Comparison of ENCODE assay signal across 1 cellular context in the genomic region with DNA sequence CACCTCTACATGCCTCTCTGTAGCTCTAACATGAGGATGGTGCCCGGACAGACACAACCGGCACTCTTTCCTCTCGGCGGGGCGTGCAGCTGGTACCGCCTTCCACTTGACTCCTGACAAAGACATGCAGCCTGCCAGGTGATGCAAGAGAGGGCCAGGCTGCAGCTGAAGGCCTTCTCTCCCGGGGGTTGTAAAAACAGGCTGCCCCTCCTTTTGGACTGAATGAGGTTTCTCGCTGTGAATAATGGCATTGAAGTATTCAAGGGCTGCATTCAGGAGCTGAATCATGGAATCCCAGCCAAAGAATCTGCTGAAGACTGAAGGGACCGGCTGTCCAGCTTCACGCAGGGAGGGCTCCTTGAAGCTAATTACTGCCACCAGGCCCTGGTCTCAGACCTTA.
TF ChIP-seq lines count a peak whose summit lies in the region.

No MANE protein-coding gene starts in this region.

TF ChIP-seq in HEK293, 187 proteins besides CTCF, POLR2A, EP300 and RAD21 (continued from another document and continues in another):
- TF ChIP-seq, protein P1, sequence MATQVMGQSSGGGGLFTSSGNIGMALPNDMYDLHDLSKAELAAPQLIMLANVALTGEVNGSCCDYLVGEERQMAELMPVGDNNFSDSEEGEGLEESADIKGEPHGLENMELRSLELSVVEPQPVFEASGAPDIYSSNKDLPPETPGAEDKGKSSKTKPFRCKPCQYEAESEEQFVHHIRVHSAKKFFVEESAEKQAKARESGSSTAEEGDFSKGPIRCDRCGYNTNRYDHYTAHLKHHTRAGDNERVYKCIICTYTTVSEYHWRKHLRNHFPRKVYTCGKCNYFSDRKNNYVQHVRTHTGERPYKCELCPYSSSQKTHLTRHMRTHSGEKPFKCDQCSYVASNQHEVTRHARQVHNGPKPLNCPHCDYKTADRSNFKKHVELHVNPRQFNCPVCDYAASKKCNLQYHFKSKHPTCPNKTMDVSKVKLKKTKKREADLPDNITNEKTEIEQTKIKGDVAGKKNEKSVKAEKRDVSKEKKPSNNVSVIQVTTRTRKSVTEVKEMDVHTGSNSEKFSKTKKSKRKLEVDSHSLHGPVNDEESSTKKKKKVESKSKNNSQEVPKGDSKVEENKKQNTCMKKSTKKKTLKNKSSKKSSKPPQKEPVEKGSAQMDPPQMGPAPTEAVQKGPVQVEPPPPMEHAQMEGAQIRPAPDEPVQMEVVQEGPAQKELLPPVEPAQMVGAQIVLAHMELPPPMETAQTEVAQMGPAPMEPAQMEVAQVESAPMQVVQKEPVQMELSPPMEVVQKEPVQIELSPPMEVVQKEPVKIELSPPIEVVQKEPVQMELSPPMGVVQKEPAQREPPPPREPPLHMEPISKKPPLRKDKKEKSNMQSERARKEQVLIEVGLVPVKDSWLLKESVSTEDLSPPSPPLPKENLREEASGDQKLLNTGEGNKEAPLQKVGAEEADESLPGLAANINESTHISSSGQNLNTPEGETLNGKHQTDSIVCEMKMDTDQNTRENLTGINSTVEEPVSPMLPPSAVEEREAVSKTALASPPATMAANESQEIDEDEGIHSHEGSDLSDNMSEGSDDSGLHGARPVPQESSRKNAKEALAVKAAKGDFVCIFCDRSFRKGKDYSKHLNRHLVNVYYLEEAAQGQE (tag by site-specific recombination; IDR thresholded peaks at IDR 0.05) = peak; percentile 46; the same call in 1 of the 2 replicates
- TF ChIP-seq, protein P2, sequence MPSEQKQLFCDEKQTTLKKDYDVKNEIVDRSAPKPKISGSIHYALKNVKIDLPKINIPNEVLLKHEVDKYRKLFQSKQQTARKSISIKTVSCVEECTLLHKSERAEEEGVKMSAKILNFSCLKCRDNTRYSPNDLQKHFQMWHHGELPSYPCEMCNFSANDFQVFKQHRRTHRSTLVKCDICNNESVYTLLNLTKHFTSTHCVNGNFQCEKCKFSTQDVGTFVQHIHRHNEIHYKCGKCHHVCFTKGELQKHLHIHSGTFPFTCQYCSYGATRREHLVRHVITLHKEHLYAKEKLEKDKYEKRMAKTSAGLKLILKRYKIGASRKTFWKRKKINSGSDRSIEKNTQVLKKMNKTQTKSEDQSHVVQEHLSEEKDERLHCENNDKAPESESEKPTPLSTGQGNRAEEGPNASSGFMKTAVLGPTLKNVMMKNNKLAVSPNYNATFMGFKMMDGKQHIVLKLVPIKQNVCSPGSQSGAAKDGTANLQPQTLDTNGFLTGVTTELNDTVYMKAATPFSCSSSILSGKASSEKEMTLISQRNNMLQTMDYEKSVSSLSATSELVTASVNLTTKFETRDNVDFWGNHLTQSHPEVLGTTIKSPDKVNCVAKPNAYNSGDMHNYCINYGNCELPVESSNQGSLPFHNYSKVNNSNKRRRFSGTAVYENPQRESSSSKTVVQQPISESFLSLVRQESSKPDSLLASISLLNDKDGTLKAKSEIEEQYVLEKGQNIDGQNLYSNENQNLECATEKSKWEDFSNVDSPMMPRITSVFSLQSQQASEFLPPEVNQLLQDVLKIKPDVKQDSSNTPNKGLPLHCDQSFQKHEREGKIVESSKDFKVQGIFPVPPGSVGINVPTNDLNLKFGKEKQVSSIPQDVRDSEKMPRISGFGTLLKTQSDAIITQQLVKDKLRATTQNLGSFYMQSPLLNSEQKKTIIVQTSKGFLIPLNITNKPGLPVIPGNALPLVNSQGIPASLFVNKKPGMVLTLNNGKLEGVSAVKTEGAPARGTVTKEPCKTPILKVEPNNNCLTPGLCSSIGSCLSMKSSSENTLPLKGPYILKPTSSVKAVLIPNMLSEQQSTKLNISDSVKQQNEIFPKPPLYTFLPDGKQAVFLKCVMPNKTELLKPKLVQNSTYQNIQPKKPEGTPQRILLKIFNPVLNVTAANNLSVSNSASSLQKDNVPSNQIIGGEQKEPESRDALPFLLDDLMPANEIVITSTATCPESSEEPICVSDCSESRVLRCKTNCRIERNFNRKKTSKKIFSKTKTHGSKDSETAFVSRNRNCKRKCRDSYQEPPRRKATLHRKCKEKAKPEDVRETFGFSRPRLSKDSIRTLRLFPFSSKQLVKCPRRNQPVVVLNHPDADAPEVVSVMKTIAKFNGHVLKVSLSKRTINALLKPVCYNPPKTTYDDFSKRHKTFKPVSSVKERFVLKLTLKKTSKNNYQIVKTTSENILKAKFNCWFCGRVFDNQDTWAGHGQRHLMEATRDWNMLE (tag by site-specific recombination; conservative IDR thresholded peaks at IDR 0.05; ENCODE audit: low read depth) = 0 out of 2 replicates have a peak, but pooled peaks have one; percentile 28
- no peak for TF ChIP-seq ZNF391 (tag by site-specific recombination; IDR thresholded peaks at IDR 0.05; ENCODE audit: borderline replicate concordance, low read depth)
- peak; percentile 52; the same call in 1 of the 2 replicates for TF ChIP-seq ZNF660 (tag by site-specific recombination; IDR thresholded peaks at IDR 0.05)
- no peak for TF ChIP-seq ZNF324 (tag by site-specific recombination; IDR thresholded peaks at IDR 0.05)
- peak; percentile 92 for TF ChIP-seq ZIC2 (tag by site-specific recombination; IDR thresholded peaks at IDR 0.05)
- peak; percentile 45 for TF ChIP-seq ZBTB8A (tag by site-specific recombination; IDR thresholded peaks at IDR 0.05)
- TF ChIP-seq ZNF629 (tag by site-specific recombination; IDR thresholded peaks at IDR 0.05) = peak; percentile 40; the same call in 1 of the 2 replicates
- TF ChIP-seq ZNF423 (tag by site-specific recombination; IDR thresholded peaks at IDR 0.05) = peak; percentile 55; the same call in 1 of the 2 replicates
- TF ChIP-seq ZNF544 (tag by site-specific recombination; IDR thresholded peaks at IDR 0.05) = no peak
- TF ChIP-seq, protein P3, sequence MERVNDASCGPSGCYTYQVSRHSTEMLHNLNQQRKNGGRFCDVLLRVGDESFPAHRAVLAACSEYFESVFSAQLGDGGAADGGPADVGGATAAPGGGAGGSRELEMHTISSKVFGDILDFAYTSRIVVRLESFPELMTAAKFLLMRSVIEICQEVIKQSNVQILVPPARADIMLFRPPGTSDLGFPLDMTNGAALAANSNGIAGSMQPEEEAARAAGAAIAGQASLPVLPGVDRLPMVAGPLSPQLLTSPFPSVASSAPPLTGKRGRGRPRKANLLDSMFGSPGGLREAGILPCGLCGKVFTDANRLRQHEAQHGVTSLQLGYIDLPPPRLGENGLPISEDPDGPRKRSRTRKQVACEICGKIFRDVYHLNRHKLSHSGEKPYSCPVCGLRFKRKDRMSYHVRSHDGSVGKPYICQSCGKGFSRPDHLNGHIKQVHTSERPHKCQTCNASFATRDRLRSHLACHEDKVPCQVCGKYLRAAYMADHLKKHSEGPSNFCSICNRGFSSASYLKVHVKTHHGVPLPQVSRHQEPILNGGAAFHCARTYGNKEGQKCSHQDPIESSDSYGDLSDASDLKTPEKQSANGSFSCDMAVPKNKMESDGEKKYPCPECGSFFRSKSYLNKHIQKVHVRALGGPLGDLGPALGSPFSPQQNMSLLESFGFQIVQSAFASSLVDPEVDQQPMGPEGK (tag by site-specific recombination; IDR thresholded peaks at IDR 0.05) = 0 out of 2 replicates have a peak, but pooled peaks have one; percentile 29
- TF ChIP-seq, protein P4, sequence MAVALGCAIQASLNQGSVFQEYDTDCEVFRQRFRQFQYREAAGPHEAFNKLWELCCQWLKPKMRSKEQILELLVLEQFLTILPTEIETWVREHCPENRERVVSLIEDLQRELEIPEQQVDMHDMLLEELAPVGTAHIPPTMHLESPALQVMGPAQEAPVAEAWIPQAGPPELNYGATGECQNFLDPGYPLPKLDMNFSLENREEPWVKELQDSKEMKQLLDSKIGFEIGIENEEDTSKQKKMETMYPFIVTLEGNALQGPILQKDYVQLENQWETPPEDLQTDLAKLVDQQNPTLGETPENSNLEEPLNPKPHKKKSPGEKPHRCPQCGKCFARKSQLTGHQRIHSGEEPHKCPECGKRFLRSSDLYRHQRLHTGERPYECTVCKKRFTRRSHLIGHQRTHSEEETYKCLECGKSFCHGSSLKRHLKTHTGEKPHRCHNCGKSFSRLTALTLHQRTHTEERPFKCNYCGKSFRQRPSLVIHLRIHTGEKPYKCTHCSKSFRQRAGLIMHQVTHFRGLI (tag by site-specific recombination; IDR thresholded peaks at IDR 0.05) = peak; percentile 55
- TF ChIP-seq, protein P5, sequence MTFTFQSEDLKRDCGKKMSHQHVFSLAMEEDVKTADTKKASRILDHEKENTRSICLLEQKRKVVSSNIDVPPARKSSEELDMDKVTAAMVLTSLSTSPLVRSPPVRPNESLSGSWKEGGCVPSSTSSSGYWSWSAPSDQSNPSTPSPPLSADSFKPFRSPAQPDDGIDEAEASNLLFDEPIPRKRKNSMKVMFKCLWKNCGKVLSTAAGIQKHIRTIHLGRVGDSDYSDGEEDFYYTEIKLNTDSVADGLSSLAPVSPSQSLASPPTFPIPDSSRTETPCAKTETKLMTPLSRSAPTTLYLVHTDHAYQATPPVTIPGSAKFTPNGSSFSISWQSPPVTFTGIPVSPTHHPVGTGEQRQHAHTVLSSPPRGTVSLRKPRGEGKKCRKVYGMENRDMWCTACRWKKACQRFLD (tag by site-specific recombination; IDR thresholded peaks at IDR 0.05) = no peak
- TF ChIP-seq ZFHX2 (tag by site-specific recombination; conservative IDR thresholded peaks at IDR 0.05) = no peak
- TF ChIP-seq, protein P6, sequence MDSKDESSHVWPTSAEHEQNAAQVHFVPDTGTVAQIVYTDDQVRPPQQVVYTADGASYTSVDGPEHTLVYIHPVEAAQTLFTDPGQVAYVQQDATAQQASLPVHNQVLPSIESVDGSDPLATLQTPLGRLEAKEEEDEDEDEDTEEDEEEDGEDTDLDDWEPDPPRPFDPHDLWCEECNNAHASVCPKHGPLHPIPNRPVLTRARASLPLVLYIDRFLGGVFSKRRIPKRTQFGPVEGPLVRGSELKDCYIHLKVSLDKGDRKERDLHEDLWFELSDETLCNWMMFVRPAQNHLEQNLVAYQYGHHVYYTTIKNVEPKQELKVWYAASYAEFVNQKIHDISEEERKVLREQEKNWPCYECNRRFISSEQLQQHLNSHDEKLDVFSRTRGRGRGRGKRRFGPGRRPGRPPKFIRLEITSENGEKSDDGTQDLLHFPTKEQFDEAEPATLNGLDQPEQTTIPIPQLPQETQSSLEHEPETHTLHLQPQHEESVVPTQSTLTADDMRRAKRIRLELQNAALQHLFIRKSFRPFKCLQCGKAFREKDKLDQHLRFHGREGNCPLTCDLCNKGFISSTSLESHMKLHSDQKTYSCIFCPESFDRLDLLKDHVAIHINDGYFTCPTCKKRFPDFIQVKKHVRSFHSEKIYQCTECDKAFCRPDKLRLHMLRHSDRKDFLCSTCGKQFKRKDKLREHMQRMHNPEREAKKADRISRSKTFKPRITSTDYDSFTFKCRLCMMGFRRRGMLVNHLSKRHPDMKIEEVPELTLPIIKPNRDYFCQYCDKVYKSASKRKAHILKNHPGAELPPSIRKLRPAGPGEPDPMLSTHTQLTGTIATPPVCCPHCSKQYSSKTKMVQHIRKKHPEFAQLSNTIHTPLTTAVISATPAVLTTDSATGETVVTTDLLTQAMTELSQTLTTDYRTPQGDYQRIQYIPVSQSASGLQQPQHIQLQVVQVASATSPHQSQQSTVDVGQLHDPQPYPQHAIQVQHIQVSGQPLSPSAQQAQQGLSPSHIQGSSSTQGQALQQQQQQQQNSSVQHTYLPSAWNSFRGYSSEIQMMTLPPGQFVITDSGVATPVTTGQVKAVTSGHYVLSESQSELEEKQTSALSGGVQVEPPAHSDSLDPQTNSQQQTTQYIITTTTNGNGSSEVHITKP (tag by site-specific recombination; IDR thresholded peaks at IDR 0.05) = 0 out of 2 replicates have a peak, but pooled peaks have one; percentile 23
- TF ChIP-seq, protein P7, sequence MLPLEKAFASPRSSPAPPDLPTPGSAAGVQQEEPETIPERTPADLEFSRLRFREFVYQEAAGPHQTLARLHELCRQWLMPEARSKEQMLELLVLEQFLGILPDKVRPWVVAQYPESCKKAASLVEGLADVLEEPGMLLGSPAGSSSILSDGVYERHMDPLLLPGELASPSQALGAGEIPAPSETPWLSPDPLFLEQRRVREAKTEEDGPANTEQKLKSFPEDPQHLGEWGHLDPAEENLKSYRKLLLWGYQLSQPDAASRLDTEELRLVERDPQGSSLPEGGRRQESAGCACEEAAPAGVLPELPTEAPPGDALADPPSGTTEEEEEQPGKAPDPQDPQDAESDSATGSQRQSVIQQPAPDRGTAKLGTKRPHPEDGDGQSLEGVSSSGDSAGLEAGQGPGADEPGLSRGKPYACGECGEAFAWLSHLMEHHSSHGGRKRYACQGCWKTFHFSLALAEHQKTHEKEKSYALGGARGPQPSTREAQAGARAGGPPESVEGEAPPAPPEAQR (tag by site-specific recombination; IDR thresholded peaks at IDR 0.05) = no peak
- no peak for TF ChIP-seq ZNF19 (tag by site-specific recombination; IDR thresholded peaks at IDR 0.05; ENCODE audit: low read depth)
- TF ChIP-seq GLIS1 (tag by site-specific recombination; IDR thresholded peaks at IDR 0.05) = peak; percentile 88
- TF ChIP-seq IKZF3 (tag by site-specific recombination; IDR thresholded peaks at IDR 0.05) = peak; percentile 68
- TF ChIP-seq ZSCAN30 (tag by site-specific recombination; IDR thresholded peaks at IDR 0.05) = peak; percentile 96
- TF ChIP-seq ZFP37 (tag by site-specific recombination; IDR thresholded peaks at IDR 0.05) = no peak
- TF ChIP-seq, protein P8, sequence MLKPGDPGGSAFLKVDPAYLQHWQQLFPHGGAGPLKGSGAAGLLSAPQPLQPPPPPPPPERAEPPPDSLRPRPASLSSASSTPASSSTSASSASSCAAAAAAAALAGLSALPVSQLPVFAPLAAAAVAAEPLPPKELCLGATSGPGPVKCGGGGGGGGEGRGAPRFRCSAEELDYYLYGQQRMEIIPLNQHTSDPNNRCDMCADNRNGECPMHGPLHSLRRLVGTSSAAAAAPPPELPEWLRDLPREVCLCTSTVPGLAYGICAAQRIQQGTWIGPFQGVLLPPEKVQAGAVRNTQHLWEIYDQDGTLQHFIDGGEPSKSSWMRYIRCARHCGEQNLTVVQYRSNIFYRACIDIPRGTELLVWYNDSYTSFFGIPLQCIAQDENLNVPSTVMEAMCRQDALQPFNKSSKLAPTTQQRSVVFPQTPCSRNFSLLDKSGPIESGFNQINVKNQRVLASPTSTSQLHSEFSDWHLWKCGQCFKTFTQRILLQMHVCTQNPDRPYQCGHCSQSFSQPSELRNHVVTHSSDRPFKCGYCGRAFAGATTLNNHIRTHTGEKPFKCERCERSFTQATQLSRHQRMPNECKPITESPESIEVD (tag by site-specific recombination; IDR thresholded peaks at IDR 0.05) = 0 out of 2 replicates have a peak, but pooled peaks have one; percentile 26
- TF ChIP-seq HOXC10 (CRISPR knock-in tag; IDR thresholded peaks at IDR 0.05) = no peak
- TF ChIP-seq, protein P9, sequence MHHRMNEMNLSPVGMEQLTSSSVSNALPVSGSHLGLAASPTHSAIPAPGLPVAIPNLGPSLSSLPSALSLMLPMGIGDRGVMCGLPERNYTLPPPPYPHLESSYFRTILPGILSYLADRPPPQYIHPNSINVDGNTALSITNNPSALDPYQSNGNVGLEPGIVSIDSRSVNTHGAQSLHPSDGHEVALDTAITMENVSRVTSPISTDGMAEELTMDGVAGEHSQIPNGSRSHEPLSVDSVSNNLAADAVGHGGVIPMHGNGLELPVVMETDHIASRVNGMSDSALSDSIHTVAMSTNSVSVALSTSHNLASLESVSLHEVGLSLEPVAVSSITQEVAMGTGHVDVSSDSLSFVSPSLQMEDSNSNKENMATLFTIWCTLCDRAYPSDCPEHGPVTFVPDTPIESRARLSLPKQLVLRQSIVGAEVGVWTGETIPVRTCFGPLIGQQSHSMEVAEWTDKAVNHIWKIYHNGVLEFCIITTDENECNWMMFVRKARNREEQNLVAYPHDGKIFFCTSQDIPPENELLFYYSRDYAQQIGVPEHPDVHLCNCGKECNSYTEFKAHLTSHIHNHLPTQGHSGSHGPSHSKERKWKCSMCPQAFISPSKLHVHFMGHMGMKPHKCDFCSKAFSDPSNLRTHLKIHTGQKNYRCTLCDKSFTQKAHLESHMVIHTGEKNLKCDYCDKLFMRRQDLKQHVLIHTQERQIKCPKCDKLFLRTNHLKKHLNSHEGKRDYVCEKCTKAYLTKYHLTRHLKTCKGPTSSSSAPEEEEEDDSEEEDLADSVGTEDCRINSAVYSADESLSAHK (tag by site-specific recombination; IDR thresholded peaks at IDR 0.05) = peak; percentile 59
- TF ChIP-seq FEZF1 (tag by site-specific recombination; IDR thresholded peaks at IDR 0.05) = peak; percentile 68
- no peak for TF ChIP-seq REPIN1 (tag by site-specific recombination; IDR thresholded peaks at IDR 0.05; ENCODE audit: low read depth)
- peak; percentile 52 for TF ChIP-seq KLF1 (tag by site-specific recombination; IDR thresholded peaks at IDR 0.05)
- no peak for TF ChIP-seq ZNF155 (tag by site-specific recombination; IDR thresholded peaks at IDR 0.05)
